In the genomic region with DNA sequence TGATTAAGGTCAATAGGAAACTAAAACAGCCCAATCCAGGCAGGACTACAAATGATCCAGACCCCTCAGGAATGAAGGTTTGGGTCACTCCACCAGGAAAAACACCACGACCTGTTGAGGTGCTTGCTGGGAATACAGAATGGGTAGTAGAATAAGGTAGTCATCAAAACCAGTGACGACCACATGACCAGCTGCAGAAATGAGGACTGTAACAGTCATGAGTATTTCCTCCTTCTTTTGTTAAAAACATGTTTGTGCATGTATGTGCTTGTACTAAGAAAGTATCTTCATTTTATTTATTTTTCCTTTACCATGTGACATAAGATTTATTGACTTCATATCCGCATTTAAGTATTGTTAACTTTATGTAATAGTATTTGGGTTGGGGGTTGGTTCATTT, we compare ENCODE assay signal across 33 cellular contexts.
"Had no signal": no experiment of that assay in that cellular context is flagged by ENCODE, and none has a peak within 500 bp of the region (broad histone marks: within the 10 kb centered on the region; RNA-seq: fewer than 3 reads in every experiment).

No MANE protein-coding gene starts in this region.

- H3K36me3 ChIP-seq: adrenal gland, ascending aorta, brain microvascular endothelial cell, breast epithelium, cardiac muscle cell had no signal

- ATAC-seq: activated naive CD4-positive, alpha-beta T cell treated with anti-CD3 and anti-CD28 coated beads, Interleukin-2, amount 50 U/mL, for 72 hours; activated naive CD8-positive, alpha-beta T cell treated with anti-CD3 and anti-CD28 coated beads, Interleukin-2, amount 50 U/mL, for 24 hours; activated T-cell treated with anti-CD3 and anti-CD28 coated beads, Interleukin-2, amount 50 U/mL, for 4 hours; activated T-cell treated with anti-CD3 and anti-CD28 coated beads, Interleukin-2, amount 50 U/mL, for 72 hours; activated T-helper 17 cell treated with anti-CD3 and anti-CD28 coated beads, Interleukin-2, amount 50 U/mL, for 72 hours; body of pancreas had no signal

- H3K27me3 ChIP-seq: adrenal gland, ascending aorta, body of pancreas, brain microvascular endothelial cell, breast epithelium, cardiac muscle cell had no signal

- H3K4me3 ChIP-seq: adrenal gland, ascending aorta, body of pancreas, breast epithelium, cardiac muscle cell had no signal

- H3K4me1 ChIP-seq: adrenal gland, ascending aorta, body of pancreas, breast epithelium had no signal

- DNase-seq: activated effector memory CD4-positive, alpha-beta T cell treated with anti-CD3 and anti-CD28 coated beads, Interleukin-2, amount 50 U/mL, for 16 hours; activated effector memory CD4-positive, alpha-beta T cell treated with Interleukin-2 at 50 U/mL for 16 hours; activated gamma-delta T cell; activated gamma-delta T cell treated with Interleukin-2 at 50 U/mL for 16 hours; activated naive CD4-positive, alpha-beta T cell; activated naive CD4-positive, alpha-beta T cell treated with anti-CD3 and anti-CD28 coated beads for 36 hours; activated naive CD4-positive, alpha-beta T cell treated with anti-CD3 and anti-CD28 coated beads, Interleukin-2, amount 10 ng/mL, durations not matched to agents 7 days and 5 days; activated naive CD4-positive, alpha-beta T cell treated with anti-CD3 and anti-CD28 coated beads, Interleukin-2, amount 50 U/mL, for 16 hours; activated naive CD4-positive, alpha-beta T cell treated with Interleukin-2 at 50 U/mL for 16 hours; activated naive CD8-positive, alpha-beta T cell treated with anti-CD3 and anti-CD28 coated beads for 36 hours; activated naive CD8-positive, alpha-beta T cell treated with anti-CD3 and anti-CD28 coated beads, Interleukin-2, amount 10 ng/mL, durations not matched to agents 7 days and 5 days; activated naive CD8-positive, alpha-beta T cell treated with anti-CD3 and anti-CD28 coated beads, Interleukin-2, amount 50 U/mL, for 24 hours; activated T-cell treated with anti-CD3 and anti-CD28 coated beads, Interleukin-2, amount 50 U/mL, for 1 hour; activated T-cell treated with anti-CD3 and anti-CD28 coated beads, Interleukin-2, amount 50 U/mL, for 24 hours; activated T-cell treated with anti-CD3 and anti-CD28 coated beads, Interleukin-2, amount 50 U/mL, for 4 hours; activated T-cell treated with anti-CD3 and anti-CD28 coated beads, Interleukin-2, amount 50 U/mL, for 48 hours; activated T-cell treated with anti-CD3 and anti-CD28 coated beads, Interleukin-2, amount 50 U/mL, for 72 hours; adrenal gland; amniotic stem cell; amygdala; anterior cingulate cortex; aorta; body of pancreas; brain microvascular endothelial cell; caudate nucleus; central memory CD4-positive, alpha-beta T cell; cerebellar nuclear complex had no signal

- FAIRE-seq: astrocyte had no signal

- H3K27ac ChIP-seq: adrenal gland, ascending aorta, body of pancreas, brain microvascular endothelial cell, breast epithelium, cardiac muscle cell had no signal
